ENCODE assay signal across 8 cellular contexts in genomic region chr20:53587157-53587703, GRCh38. TPM values are rescaled to one million over a fixed set of nuclear protein-coding genes. Genes with fewer than 3 reads are reported as not detected.
DNase-seq lines count a peak whose midpoint lies in the region; ATAC-seq, FAIRE-seq and TF ChIP-seq lines count a peak whose summit lies in the region.
"Not testable (repeated sequence)": the region's sequence is repeated elsewhere in the genome, so short reads cannot be mapped to it uniquely, and the experiment has no call there.

No MANE protein-coding gene starts in this region.

- H3K14ac ChIP-seq in IMR-90 (replicated peaks; ENCODE audit: low read depth, low read length): not testable (repeated sequence)

- H3K36me3 ChIP-seq in CD8-positive, alpha-beta T cell (ENCODE audit: insufficient read depth, low read length); IMR-90 (ENCODE audit: control insufficient read depth, insufficient read depth, low read length); SU-DHL-6 (ENCODE audit: low read length); GM12878 (ENCODE audit: control insufficient read depth in 2 of 2, insufficient read depth in 2 of 2, low read length in 1 of 2); hepatocyte (replicated peaks; ENCODE audit: insufficient read depth, low read depth); osteoblast (ENCODE audit: insufficient read depth, low read length); upper lobe of left lung: not testable (repeated sequence)

- not testable (repeated sequence) for H3K27ac ChIP-seq in CD8-positive, alpha-beta T cell (ENCODE audit: low read depth, low read length); IMR-90 (ENCODE audit: insufficient read depth, low read length); SU-DHL-6 (ENCODE audit: low read depth, low read length); hepatocyte
- H3K27ac ChIP-seq in GM12878 (ENCODE audit: control insufficient read depth, insufficient read depth) (peak overlapping the region; percentile 65), osteoblast (ENCODE audit: low read depth, low read length) (peak overlapping the region; percentile 41), upper lobe of left lung (peak overlapping the region in 3 of 4 donors; percentile 16 to 99 (median 43))

- H2AFZ ChIP-seq in IMR-90 (replicated peaks; ENCODE audit: low read length, poor library complexity); SU-DHL-6 (ENCODE audit: low read depth, low read length, severe bottlenecking); GM12878 (ENCODE audit: control insufficient read depth, low read depth, low read length); hepatocyte; osteoblast (ENCODE audit: low read length): not testable (repeated sequence)

- H4K20me1 ChIP-seq in IMR-90 (ENCODE audit: insufficient read depth, low read length): peaks cover 14% of the 10 kb centered on the region
- H4K20me1 ChIP-seq in SU-DHL-6 (ENCODE audit: low read depth, low read length); GM12878 (ENCODE audit: control insufficient read depth, insufficient read depth); hepatocyte (ENCODE audit: insufficient read depth, poor library complexity, severe bottlenecking); osteoblast (ENCODE audit: insufficient read depth, low read length): not testable (repeated sequence)

- not testable (repeated sequence) for H3K18ac ChIP-seq in IMR-90 (ENCODE audit: low read depth, low read length)

- dilution Hi-C loops in IMR-90 (cut with HindIII; ENCODE audit: low sequenced_read_pairs, unreplicated experiment): not testable (repeated sequence)

- not testable (repeated sequence) for H2AK5ac ChIP-seq in IMR-90 (ENCODE audit: low read depth, low read length)

- intact Hi-C loops in CD8-positive, alpha-beta T cell (cut with DNase I, micrococcal nuclease); IMR-90 (cut with micrococcal nuclease): not testable (repeated sequence)
- intact Hi-C loops in GM12878 (cut with micrococcal nuclease; ENCODE audit: unreplicated experiment): loop anchor here (5.0 kb wide), 1 partner anchor 35 kb away; no protein-coding TSS in a partner anchor

- not testable (repeated sequence) for DNase-seq in CD8-positive, alpha-beta T cell; IMR-90; activated T-cell treated with anti-CD3 and anti-CD28 coated beads, Interleukin-2, amount 50 U/mL, for 24 hours; GM12878 (ENCODE audit: low read depth, low spot score); hepatocyte (ENCODE audit: low spot score); osteoblast (ENCODE audit: insufficient read length, low spot score, missing footprints); upper lobe of left lung

- H3K4ac ChIP-seq in IMR-90 (ENCODE audit: low read depth, low read length): not testable (repeated sequence)

- not testable (repeated sequence) for H3K9me1 ChIP-seq in IMR-90 (ENCODE audit: insufficient read depth, low read length)

- RAD21 ChIA-PET in GM12878 (lab: Charles Lee; ENCODE audit: unreplicated experiment): interaction anchor here (1.2 to 3.0 kb wide), 6 partner anchors 22 to 279 kb away, joined by 3 to 12 read pairs (median 4); no protein-coding TSS in a partner anchor

- H3K4me3 ChIP-seq in CD8-positive, alpha-beta T cell (ENCODE audit: low read depth, low read length); IMR-90 (ENCODE audit: insufficient read depth, low read depth, low read length); SU-DHL-6 (ENCODE audit: insufficient read depth, low read length, poor library complexity, severe bottlenecking); hepatocyte; osteoblast (ENCODE audit: insufficient read depth, low read length); upper lobe of left lung: not testable (repeated sequence)
- H3K4me3 ChIP-seq in GM12878: peak overlapping the region; percentile 83

- H3K9me2 ChIP-seq in SU-DHL-6 (replicated peaks; ENCODE audit: insufficient read depth, low read length); hepatocyte (replicated peaks; ENCODE audit: insufficient read depth): not testable (repeated sequence)

- not testable (repeated sequence) for TF ChIP-seq EP300 in GM12878 (IDR thresholded peaks at IDR 0.05; ENCODE audit: borderline replicate concordance in 1 of 2, control insufficient read depth in 1 of 2, low read depth in 2 of 2, low read length in 2 of 2); upper lobe of left lung (IDR thresholded peaks at IDR 0.05)

- not testable (repeated sequence) for ATAC-seq in CD8-positive, alpha-beta T cell; IMR-90 (ENCODE audit: low read depth); GM12878; upper lobe of left lung (ENCODE audit: low FRiP score in 2 of 2)

- H3F3A ChIP-seq in SU-DHL-6 (ENCODE audit: insufficient read depth): peaks cover 12% of the 10 kb centered on the region; the same call in 1 of the 2 replicates

- peak overlapping the region; percentile 94 for H3K27ac Mint-ChIP-seq in CD8-positive, alpha-beta T cell
- peak overlapping the region; percentile 94 for H3K27ac Mint-ChIP-seq in activated T-cell treated with anti-CD3 and anti-CD28 coated beads, Interleukin-2, amount 50 U/mL, for 24 hours

- SMC1A ChIA-PET in GM12878 (lab: Charles Lee; ENCODE audit: uncharacterized antibody, unreplicated experiment): interaction anchor here (1.0 to 3.4 kb wide), 5 partner anchors 36 to 355 kb away, joined by 3 to 14 read pairs (median 5); no protein-coding TSS in a partner anchor

- in situ Hi-C loops in IMR-90 (cut with MboI; ENCODE audit: low sequenced_read_pairs) (loop anchor here (10.0 kb wide), 1 partner anchor 168 kb away; no protein-coding TSS in a partner anchor), GM12878 (cut with MboI) (loop anchor here (10.0 kb wide), 1 partner anchor 258 kb away; no protein-coding TSS in a partner anchor)

- H4K91ac ChIP-seq in IMR-90 (ENCODE audit: insufficient read depth, low read depth, low read length): not testable (repeated sequence)

- not testable (repeated sequence) for H2BK5ac ChIP-seq in IMR-90 (ENCODE audit: low read depth, low read length, poor library complexity, severe bottlenecking)

- not testable (repeated sequence) for H3K27me3 Mint-ChIP-seq in CD8-positive, alpha-beta T cell (ENCODE audit: low read depth); activated T-cell treated with anti-CD3 and anti-CD28 coated beads, Interleukin-2, amount 50 U/mL, for 24 hours

- H4K8ac ChIP-seq in IMR-90 (ENCODE audit: low read depth in 2 of 2, low read length in 2 of 2): not testable (repeated sequence)

- H3K27me3 ChIP-seq in CD8-positive, alpha-beta T cell (ENCODE audit: insufficient read depth, low read length); IMR-90 (ENCODE audit: control insufficient read depth, insufficient read depth, low read length); SU-DHL-6 (ENCODE audit: low read length); GM12878 (replicated peaks in 1 of 2; ENCODE audit: control insufficient read depth in 2 of 2, insufficient read depth in 2 of 2, low read length in 1 of 2); hepatocyte; osteoblast (ENCODE audit: insufficient read depth, low read length); upper lobe of left lung: not testable (repeated sequence)

- TF ChIP-seq POLR2A in IMR-90 (IDR thresholded peaks at IDR 0.05; ENCODE audit: low read depth, low read length); GM12878 (IDR thresholded peaks at IDR 0.05; ENCODE audit: low read depth, low read length); upper lobe of left lung (IDR thresholded peaks at IDR 0.05): not testable (repeated sequence)

- H2BK15ac ChIP-seq in IMR-90 (ENCODE audit: low read depth, low read length): not testable (repeated sequence)

- H3K79me2 ChIP-seq in SU-DHL-6 (ENCODE audit: insufficient read depth, low read length) (peaks cover 48% of the 10 kb centered on the region), GM12878 (ENCODE audit: control insufficient read depth, insufficient read depth, low read length) (peaks cover 93% of the 10 kb centered on the region), hepatocyte (peaks cover 96% of the 10 kb centered on the region), osteoblast (ENCODE audit: insufficient read depth, low read length) (peaks cover 81% of the 10 kb centered on the region)

- not testable (repeated sequence) for TF ChIP-seq RAD21 in IMR-90 (IDR thresholded peaks at IDR 0.05; ENCODE audit: low read length); GM12878 (IDR thresholded peaks at IDR 0.05; ENCODE audit: insufficient read depth, low read depth, low read length)

- WGBS in IMR-90 (ENCODE audit: extremely low coverage in 2 of 2, insufficient read length in 1 of 2), 2 experiments: no CpG with 5 or more reads among the region's 1 CpG
- WGBS in GM12878 (ENCODE audit: insufficient coverage, insufficient replicate concordance, low lambda C conversion rate, missing lambda C conversion rate): 33% methylated on average over 1 of the region's 1 CpG
- 100% methylated on average over 1 of the region's 1 CpG for WGBS in hepatocyte (ENCODE audit: low lambda C conversion rate, missing lambda C conversion rate)
- 100% methylated on average over 1 of the region's 1 CpG for WGBS in upper lobe of left lung, 2 donors

- H3K4me2 ChIP-seq in IMR-90 (ENCODE audit: low read depth, low read length): peak overlapping the region; percentile 45; the same call in 1 of the 2 replicates
- peak overlapping the region; percentile 58 for H3K4me2 ChIP-seq in SU-DHL-6 (ENCODE audit: low read depth, low read length, poor library complexity, severe bottlenecking)
- H3K4me2 ChIP-seq in GM12878 (ENCODE audit: control insufficient read depth, insufficient read depth): peak overlapping the region; percentile 56
- H3K4me2 ChIP-seq in hepatocyte: peak overlapping the region; percentile 37
- not testable (repeated sequence) for H3K4me2 ChIP-seq in osteoblast (ENCODE audit: insufficient read depth, low read length)

- H3K56ac ChIP-seq in IMR-90 (ENCODE audit: extremely low read depth, insufficient read depth, low read length): not testable (repeated sequence)

- H3K36me3 Mint-ChIP-seq in CD8-positive, alpha-beta T cell: peaks cover 18% of the 10 kb centered on the region
- peaks cover 43% of the 10 kb centered on the region for H3K36me3 Mint-ChIP-seq in activated T-cell treated with anti-CD3 and anti-CD28 coated beads, Interleukin-2, amount 50 U/mL, for 24 hours (ENCODE audit: low read depth)

- H3K9me3 ChIP-seq in CD8-positive, alpha-beta T cell (ENCODE audit: low read length); IMR-90 (ENCODE audit: control insufficient read depth, insufficient read depth, low read length); SU-DHL-6 (ENCODE audit: insufficient read depth, low read length); GM12878 (replicated peaks; ENCODE audit: control insufficient read depth, insufficient read depth, low read length); hepatocyte (ENCODE audit: low read depth); osteoblast (ENCODE audit: low read depth, low read length); upper lobe of left lung: not testable (repeated sequence)

- not testable (repeated sequence) for H4K5ac ChIP-seq in IMR-90 (ENCODE audit: low read depth, low read length)

- H2AK9ac ChIP-seq in IMR-90 (replicated peaks; ENCODE audit: low read depth, low read length, poor library complexity): not testable (repeated sequence)

- peaks cover 49% of the 10 kb centered on the region for H3K4me1 ChIP-seq in CD8-positive, alpha-beta T cell (ENCODE audit: insufficient read depth, low read length)
- H3K4me1 ChIP-seq in IMR-90 (ENCODE audit: control insufficient read depth, insufficient read depth, low read length); GM12878 (ENCODE audit: control insufficient read depth, insufficient read depth, low read length): not testable (repeated sequence)
- H3K4me1 ChIP-seq in hepatocyte (ENCODE audit: insufficient read depth): peaks cover 52% of the 10 kb centered on the region
- H3K4me1 ChIP-seq in osteoblast (ENCODE audit: insufficient read depth, low read length): peaks cover 30% of the 10 kb centered on the region
- peaks cover 28 to 53% (median 37%) of the 10 kb centered on the region in 4 donors for H3K4me1 ChIP-seq in upper lobe of left lung

- H3K4me1 Mint-ChIP-seq in CD8-positive, alpha-beta T cell (ENCODE audit: low read depth): peaks cover 70% of the 10 kb centered on the region
- H3K4me1 Mint-ChIP-seq in activated T-cell treated with anti-CD3 and anti-CD28 coated beads, Interleukin-2, amount 50 U/mL, for 24 hours (ENCODE audit: low read depth): peaks cover 72% of the 10 kb centered on the region

- H3K23ac ChIP-seq in IMR-90 (ENCODE audit: low read depth, low read length): 0 out of 2 replicates have a peak overlapping the region, but pooled peaks have one; percentile 7

- H2BK120ac ChIP-seq in IMR-90 (ENCODE audit: low read depth, low read length): not testable (repeated sequence)

- TF ChIP-seq CTCF in CD8-positive, alpha-beta T cell (IDR thresholded peaks at IDR 0.05); IMR-90 (conservative IDR thresholded peaks at IDR 0.05; ENCODE audit: low read depth, low read length); SU-DHL-6 (IDR thresholded peaks at IDR 0.05; ENCODE audit: insufficient read depth, low read length, poor library complexity, severe bottlenecking); GM12878 (IDR thresholded peaks at IDR 0.05 in 2 of 3, conservative IDR thresholded peaks at IDR 0.05 in 1 of 3; ENCODE audit: control insufficient read depth in 2 of 3, extremely low read depth in 1 of 3, insufficient read depth in 1 of 3, low read depth in 3 of 3, low read length in 3 of 3); hepatocyte (IDR thresholded peaks at IDR 0.05; ENCODE audit: poor library complexity); osteoblast (IDR thresholded peaks at IDR 0.05; ENCODE audit: extremely low read depth, low read depth, low read length); upper lobe of left lung (IDR thresholded peaks at IDR 0.05): not testable (repeated sequence)

- POLR2A ChIA-PET in CD8-positive, alpha-beta T cell (lab: Charles Lee): interaction anchor here (0.6 kb wide), 1 partner anchor 22 kb away, joined by 3 read pairs; no protein-coding TSS in a partner anchor
- POLR2A ChIA-PET in IMR-90 (lab: Charles Lee; ENCODE audit: unreplicated experiment); GM12878 (lab: Charles Lee): not testable (repeated sequence)

- CTCF ChIA-PET in CD8-positive, alpha-beta T cell (lab: Charles Lee): interaction anchor here (0.9 to 2.2 kb wide), 6 partner anchors 9 to 353 kb away, joined by 3 to 6 read pairs (median 3); no protein-coding TSS in a partner anchor
- CTCF ChIA-PET in IMR-90 (lab: Yijun Ruan, JAX); GM12878 (lab: Yijun Ruan, JAX): not testable (repeated sequence)

- not testable (repeated sequence) for H3K79me1 ChIP-seq in IMR-90 (ENCODE audit: low read depth in 1 of 2, low read length in 2 of 2)

- H3K9me3 Mint-ChIP-seq in CD8-positive, alpha-beta T cell; activated T-cell treated with anti-CD3 and anti-CD28 coated beads, Interleukin-2, amount 50 U/mL, for 24 hours: not testable (repeated sequence)

- not testable (repeated sequence) for H3K9ac ChIP-seq in IMR-90 (ENCODE audit: low read depth, low read length)
- H3K9ac ChIP-seq in SU-DHL-6 (ENCODE audit: low read length) (0 out of 2 replicates have a peak overlapping the region, but pooled peaks have one; percentile 13), GM12878 (ENCODE audit: control insufficient read depth, insufficient read depth, low read length) (peak overlapping the region; percentile 75)

- peak overlapping the region; percentile 77 for H3K4me3 Mint-ChIP-seq in CD8-positive, alpha-beta T cell
- peak overlapping the region; percentile 73 for H3K4me3 Mint-ChIP-seq in activated T-cell treated with anti-CD3 and anti-CD28 coated beads, Interleukin-2, amount 50 U/mL, for 24 hours

- FAIRE-seq in GM12878 (lab: Jason Lieb, UNC): peak; percentile 52

- H2BK20ac ChIP-seq in IMR-90 (ENCODE audit: low read depth, low read length): not testable (repeated sequence)

- not testable (repeated sequence) for BruUV-seq in IMR-90 (replicated peaks; lab: Mats Ljungman, UMichigan); GM12878 (replicated peaks; lab: Mats Ljungman, UMichigan)

RNA-seq across cellular contexts. Expression of gene ZNF217, which starts 6.4 kb away (rescaled TPM):
- 10 to 100 TPM; 71.8 to 79.9 TPM for total RNA-seq in CD8-positive, alpha-beta T cell
- total RNA-seq in IMR-90 (2012; rRNA removed) (25.8 and 27.8 TPM in 2 replicates), GM12878 (2014; rRNA removed) (40.8 and 45.6 TPM in 2 replicates), GM12878 (2014; rRNA removed; fragmentation: Illumina TruSeq; extraction: Trizol) (40.2 and 40.5 TPM in 2 replicates), GM12878 (2021) (76.6 and 81.3 TPM in 2 replicates), hepatocyte (32.4 and 39.9 TPM in 2 replicates), osteoblast (26.4 and 26.8 TPM in 2 replicates), upper lobe of left lung (10 to 100 TPM; 18.7 to 38.4 (median 33.9) TPM)
- polyA plus RNA-seq in IMR-90 (2012; rRNA removed) (6.9 and 9.1 TPM in 2 replicates), GM12878 (2011; rRNA removed) (48.1 and 54.3 TPM in 2 replicates), GM12878 (2014; fragmentation: Illumina TruSeq; extraction: Trizol) (54.8 and 62.7 TPM in 2 replicates), GM12878 (2014; fragmentation: Nextera tagmentation; extraction: Ambion mirVana) (10 to 100 TPM in 1 of 2 experiments, 1 to 10 TPM in 1; 8.5 to 12.4 TPM), GM12878 (2014; rRNA removed) (40.4 and 43.2 TPM in 2 replicates), GM12878 (2016; fragmentation: Nextera tagmentation; extraction: Ambion mirVana) (10 to 100 TPM; 14.0 to 16.9 TPM), hepatocyte (4.7 and 6.6 TPM in 2 replicates)
- 2.4 and 4.1 TPM in 2 replicates for polyA plus RNA-seq in IMR-90 (2012; cell fraction: cytosol; rRNA removed)
- 3.4 and 8.6 TPM in 2 replicates for polyA plus RNA-seq in IMR-90 (2012; cell fraction: nucleus; rRNA removed; ENCODE audit: low replicate concordance)
- 213 and 215 TPM in 2 replicates for total RNA-seq in GM12878 (2013; cell fraction: nucleolus; rRNA removed)
- 20.6 TPM for polyA plus RNA-seq in GM12878 (2011; ENCODE audit: low read depth)
- 37.7 and 55.2 TPM in 2 replicates for polyA plus RNA-seq in GM12878 (2011; cell fraction: cytosol; rRNA removed)
- polyA plus RNA-seq in GM12878 (2011; cell fraction: nucleus; rRNA removed): 47.8 and 55.7 TPM in 2 replicates
- 25.9 and 54.1 TPM in 2 replicates for polyA plus RNA-seq in GM12878 (2012)
- polyA minus RNA-seq in GM12878 (2011; rRNA and poly(A)+ RNA removed): 87.0 and 96.8 TPM in 2 replicates
- polyA minus RNA-seq in GM12878 (2011; cell fraction: cytosol; rRNA and poly(A)+ RNA removed): 42.6 and 44.9 TPM in 2 replicates
- 40.7 and 55.8 TPM in 2 replicates for polyA minus RNA-seq in GM12878 (2011; cell fraction: nucleus; rRNA and poly(A)+ RNA removed)
